In genomic region chr2:210086292-210086691, GRCh38 we compare ENCODE assay signal across 20 cellular contexts.
A peak's percentile ranks its signal among the peaks of the same experiment; 100 is the strongest.
DNase-seq lines count a peak whose midpoint lies in the region; ATAC-seq, FAIRE-seq and TF ChIP-seq lines count a peak whose summit lies in the region.
"Had no signal": no experiment of that assay in that cellular context is flagged by ENCODE, and none has a peak within 500 bp of the region (broad histone marks: within the 10 kb centered on the region; RNA-seq: fewer than 3 reads in every experiment).

No MANE protein-coding gene starts in this region.

- peak; percentile 24 for DNase-seq in EH (ENCODE audit: low read depth)
- DNase-seq in amniotic epithelial cell (ENCODE audit: low read depth) = peak; percentile 16
- peak; percentile 47 for DNase-seq in fibroblast of pulmonary artery (ENCODE audit: low read depth)
- no peak for DNase-seq in pancreas
- DNase-seq in DMS 273 treated with DMSO at 0.1 percent for 48 hours (lab: John Stamatoyannopoulos, UW) = no peak
- no peak for DNase-seq in T-helper 2 cell
- no peak for DNase-seq in stimulated activated CD4-positive, alpha-beta T cell treated with anti-CD3 and anti-CD28 coated beads, Interleukin-2, amount 100 ng/mL, for 24 hours
- DNase-seq in chondrocyte (ENCODE audit: low spot score) = no peak
- DNase-seq: activated gamma-delta T cell treated with Interleukin-2 at 50 U/mL for 16 hours; amygdala; CD8-positive, alpha-beta memory T cell; endodermal cell; foreskin melanocyte; NCI-H1105 treated with DMSO at 0.1 percent for 48 hours; NCI-H2107; NCI-H524; stimulated activated CD4-positive, alpha-beta T cell treated with anti-CD3 and anti-CD28 coated beads, Interleukin-12 subunit alpha, Interleukin-12 subunit beta, amount 100 ng/mL, for 4 hours; testis had no signal

- peaks cover 7% of the 10 kb centered on the region for H3K4me1 Mint-ChIP-seq in chondrocyte (ENCODE audit: low read depth)
- H3K4me1 Mint-ChIP-seq: CD8-positive, alpha-beta memory T cell; endodermal cell had no signal

- WGBS in pancreas, 2 donors = 3 to 15% methylated on average over 1 of the region's 1 CpG

- H3K27ac Mint-ChIP-seq in chondrocyte (ENCODE audit: unreplicated experiment) = no peak overlapping the region
- H3K27ac Mint-ChIP-seq: CD8-positive, alpha-beta memory T cell; endodermal cell had no signal

- H3K36me3 Mint-ChIP-seq in chondrocyte (ENCODE audit: low read depth) = no peaks in the 10 kb centered on the region

- no peak overlapping the region for H3K4me3 ChIP-seq in fibroblast of pulmonary artery (replicated peaks; ENCODE audit: low read depth, low read length)
- no peak overlapping the region for H3K4me3 ChIP-seq in pancreas
- H3K4me3 ChIP-seq: testis had no signal

- H3K9me3 Mint-ChIP-seq in chondrocyte (ENCODE audit: low read depth) = no peaks in the 10 kb centered on the region
- H3K9me3 Mint-ChIP-seq: CD8-positive, alpha-beta memory T cell; endodermal cell had no signal

- no peaks in the 10 kb centered on the region for H3K27me3 ChIP-seq in pancreas
- H3K27me3 ChIP-seq: testis had no signal

- no peak overlapping the region for H3K4me3 Mint-ChIP-seq in chondrocyte (ENCODE audit: unreplicated experiment)
- H3K4me3 Mint-ChIP-seq: CD8-positive, alpha-beta memory T cell; endodermal cell had no signal

- no peak overlapping the region for H3K27ac ChIP-seq in pancreas
- H3K27ac ChIP-seq: testis, VCaP had no signal

- FAIRE-seq in pancreas (lab: Jason Lieb, UNC) = no peak
- FAIRE-seq: H1 had no signal

- peak; percentile 89 to 92 (median 90) for ATAC-seq in pancreas

- H3K27me3 Mint-ChIP-seq in chondrocyte (ENCODE audit: low read depth) = no peaks in the 10 kb centered on the region
- H3K27me3 Mint-ChIP-seq: CD8-positive, alpha-beta memory T cell had no signal

- TF ChIP-seq CTCF in fibroblast of pulmonary artery (IDR thresholded peaks at IDR 0.05; ENCODE audit: low read length, missing control alignments) (no peak), pancreas (IDR thresholded peaks at IDR 0.05) (no peak), chondrocyte (IDR thresholded peaks at IDR 0.05) (no peak)

- intact Hi-C loops in pancreas (cut with DNase I) = loop anchor here in 1 of 3 donors (10.0 kb wide), 1 partner anchor 99 kb away; no protein-coding TSS in a partner anchor

- H3K36me3 ChIP-seq in pancreas = no peaks in the 10 kb centered on the region

- no peaks in the 10 kb centered on the region for H3K9me3 ChIP-seq in pancreas
- H3K9me3 ChIP-seq: testis had no signal

- H3K4me1 ChIP-seq in pancreas = peaks cover 11 to 20% (median 17%) of the 10 kb centered on the region in 3 donors
- H3K4me1 ChIP-seq: testis had no signal

Comparison
In these comparisons a context has a peak if more than half of its experiments do, and no peak if none do; other contexts are left out.
1. DNase-seq: peak in EH (single experiment), amniotic epithelial cell (single experiment) and fibroblast of pulmonary artery (single experiment); none in pancreas (0 of 6), DMS 273 treated with DMSO at 0.1 percent for 48 hours (single experiment), T-helper 2 cell (0 of 5), stimulated activated CD4-positive, alpha-beta T cell treated with anti-CD3 and anti-CD28 coated beads, Interleukin-2, amount 100 ng/mL, for 24 hours (0 of 2) and chondrocyte (single experiment).